In genomic region chr12:89648211-89648930, GRCh38 we compare ENCODE assay signal across 2 cellular contexts.
A peak's percentile ranks its signal among the peaks of the same experiment; 100 is the strongest.
TF ChIP-seq lines count a peak whose summit lies in the region.

No MANE protein-coding gene starts in this region.

TF ChIP-seq in IMR-90, 13 proteins besides CTCF, POLR2A, EP300 and RAD21:
- TF ChIP-seq MXI1 (IDR thresholded peaks at IDR 0.05; ENCODE audit: borderline replicate concordance, low read depth, low read length) (no peak), CEBPB (IDR thresholded peaks at IDR 0.05; ENCODE audit: low read depth, low read length) (peak; percentile 49)
TF ChIP-seq in IMR-90: peak in this region for 1.

TF ChIP-seq in GM12878, 131 proteins besides CTCF, POLR2A, EP300 and RAD21:
- no peak for TF ChIP-seq PML (IDR thresholded peaks at IDR 0.05; ENCODE audit: low read length)
- no peak for TF ChIP-seq IKZF2 (IDR thresholded peaks at IDR 0.05)
- TF ChIP-seq TCF12 (IDR thresholded peaks at IDR 0.05; ENCODE audit: low read depth, low read length), result no peak
- TF ChIP-seq CEBPZ (IDR thresholded peaks at IDR 0.05; ENCODE audit: low read depth, low read length), result no peak
